In the genomic region with DNA sequence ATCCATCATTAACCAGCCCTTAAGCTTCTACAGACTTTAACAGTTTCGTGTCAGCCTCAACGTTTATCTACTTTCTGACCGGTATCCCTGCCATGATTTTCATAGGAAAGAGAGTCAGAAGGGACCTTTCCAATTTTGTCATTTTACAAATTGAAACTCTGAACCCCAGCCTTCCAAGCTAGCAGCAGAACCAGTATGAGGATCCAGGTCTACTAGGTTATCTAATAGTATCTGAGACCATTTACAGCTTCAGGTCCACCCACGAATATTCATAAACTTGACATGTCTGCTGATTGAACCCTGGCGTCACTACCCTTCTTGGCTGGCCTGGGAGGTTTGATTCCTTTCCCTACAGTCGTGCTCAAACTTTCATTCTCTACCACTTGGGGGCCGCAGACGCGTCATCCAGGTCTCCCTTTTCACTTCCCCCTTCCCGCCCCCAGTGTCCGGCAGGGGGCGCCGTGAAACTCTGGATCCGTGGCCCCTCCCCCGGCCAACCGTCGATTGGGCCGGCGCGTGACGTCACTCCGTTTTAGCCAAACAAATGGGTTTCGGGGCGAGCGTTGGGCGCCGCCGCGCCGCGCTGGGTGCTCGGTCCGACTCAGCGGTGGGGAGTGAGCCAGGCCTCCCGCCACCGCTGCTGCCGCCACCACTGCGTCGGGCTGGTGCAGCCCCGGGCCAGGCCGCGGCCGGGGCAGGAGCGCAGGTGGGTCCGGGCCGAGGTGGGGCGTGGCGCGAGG, we compare ENCODE assay signal across 1 cellular context.
TF ChIP-seq lines count a peak whose summit lies in the region.

TSS of gene FBXO34 (plus strand) at position 590 of the 740 bp plus-strand sequence. CDS start 78,970 bp downstream, outside the sequence.

TF ChIP-seq in K562, 482 proteins besides CTCF, POLR2A, EP300 and RAD21 (continued from another document and continues in another):
- TF ChIP-seq CREB3L1 (IDR thresholded peaks at IDR 0.05; ENCODE audit: borderline replicate concordance, low read depth) (peak; percentile 66; the same call in 1 of the 2 replicates), HCFC1 (IDR thresholded peaks at IDR 0.05; ENCODE audit: low read depth, low read length) (peak; percentile 53; the same call in 1 of the 2 replicates), RBM34 (IDR thresholded peaks at IDR 0.05; ENCODE audit: borderline replicate concordance, insufficient read depth, low read length) (no peak), CBFA2T3 (IDR thresholded peaks at IDR 0.05) (no peak), RAD51 (IDR thresholded peaks at IDR 0.05; ENCODE audit: borderline replicate concordance, low read depth) (no peak), CHAMP1 (IDR thresholded peaks at IDR 0.05) (0 out of 2 replicates have a peak, but pooled peaks have one; percentile 27), RNF2 (IDR thresholded peaks at IDR 0.05) (peak; percentile 65), TRIM24 (IDR thresholded peaks at IDR 0.05) (peak in 1 of 2 experiments; percentile 30; a peak in 1 of 4 replicates), PCBP1 (IDR thresholded peaks at IDR 0.05; ENCODE audit: low read depth, low read length, poor library complexity, severe bottlenecking) (no peak), JUN (IDR thresholded peaks at IDR 0.05; ENCODE audit: borderline replicate concordance, low read depth, low read length) (peak; percentile 51; the same call in 1 of the 2 replicates), JUN (CRISPR knock-in tag; IDR thresholded peaks at IDR 0.05; ENCODE audit: borderline replicate concordance) (0 out of 2 replicates have a peak, but pooled peaks have one; percentile 27), TAF1 (IDR thresholded peaks at IDR 0.05; ENCODE audit: control insufficient read depth, extremely low read depth, insufficient read depth, low read length, severe bottlenecking) (peak; percentile 71), ZBTB34 (CRISPR knock-in tag; IDR thresholded peaks at IDR 0.05) (no peak), RHOXF2B (CRISPR knock-in tag; conservative IDR thresholded peaks at IDR 0.05) (no peak), KLF13 (tag; IDR thresholded peaks at IDR 0.05; ENCODE audit: borderline replicate concordance, low read depth) (no peak), ZKSCAN3 (CRISPR knock-in tag; IDR thresholded peaks at IDR 0.05) (no peak), ZNF77 (CRISPR knock-in tag; IDR thresholded peaks at IDR 0.05) (no peak), FOS (IDR thresholded peaks at IDR 0.05; ENCODE audit: extremely low read depth, insufficient read length) (no peak), MECOM (CRISPR knock-in tag; IDR thresholded peaks at IDR 0.05) (no peak), ZNF512 (tag; IDR thresholded peaks at IDR 0.05) (no peak), SAFB2 (IDR thresholded peaks at IDR 0.05; ENCODE audit: borderline replicate concordance, low read depth, low read length, severe bottlenecking) (no peak), MAZ (CRISPR knock-in tag; conservative IDR thresholded peaks at IDR 0.05 in 1 of 2, IDR thresholded peaks at IDR 0.05 in 1 of 2) (peak; percentile 81 to 96), EP400 (IDR thresholded peaks at IDR 0.05) (peak; percentile 25; the same call in 1 of the 2 replicates), ELF4 (CRISPR knock-in tag; IDR thresholded peaks at IDR 0.05) (no peak), NONO (IDR thresholded peaks at IDR 0.05; ENCODE audit: low read depth in 2 of 2, low read length in 1 of 2) (peak; percentile 43 to 61; a peak in 2 of 4 replicates), TRIM28 (IDR thresholded peaks at IDR 0.05) (no peak), ETV6 (IDR thresholded peaks at IDR 0.05; ENCODE audit: borderline replicate concordance in 1 of 2, low read depth in 2 of 2, low read length in 1 of 2) (no peak), ETV6 (CRISPR knock-in tag; IDR thresholded peaks at IDR 0.05; ENCODE audit: borderline replicate concordance) (no peak), GATAD2B (IDR thresholded peaks at IDR 0.05; ENCODE audit: borderline replicate concordance) (0 out of 2 replicates have a peak, but pooled peaks have one; percentile 67), NKRF (IDR thresholded peaks at IDR 0.05; ENCODE audit: borderline replicate concordance) (no peak), MBD2 (IDR thresholded peaks at IDR 0.05; ENCODE audit: borderline replicate concordance, low read depth) (peak; percentile 23; the same call in 1 of the 2 replicates), FOXM1 (IDR thresholded peaks at IDR 0.05; ENCODE audit: low read depth) (peak; percentile 70; the same call in 1 of the 2 replicates), FOXM1 (CRISPR knock-in tag; IDR thresholded peaks at IDR 0.05; ENCODE audit: low read depth) (no peak), E2F1 (CRISPR knock-in tag; IDR thresholded peaks at IDR 0.05) (0 out of 2 replicates have a peak, but pooled peaks have one; percentile 36), YY1 (IDR thresholded peaks at IDR 0.05; ENCODE audit: borderline replicate concordance in 1 of 3, control insufficient read depth in 1 of 3, extremely low read depth in 1 of 3, insufficient read depth in 3 of 3, insufficient read length in 1 of 3, insufficient replicate concordance in 2 of 3, low read depth in 1 of 3, low read length in 2 of 3) (peak in 2 of 3 experiments; percentile 39 to 70), JUND (IDR thresholded peaks at IDR 0.05; ENCODE audit: borderline replicate concordance, low read depth, low read length) (peak; percentile 85), JUND (tag; IDR thresholded peaks at IDR 0.05; ENCODE audit: borderline replicate concordance, low read depth, low read length) (peak; percentile 51; the same call in 1 of the 3 replicates), KLF16 (IDR thresholded peaks at IDR 0.05) (peak; percentile 72), PHF8 (IDR thresholded peaks at IDR 0.05; ENCODE audit: borderline replicate concordance, low read length) (peak; percentile 78; the same call in 1 of the 2 replicates), CTBP1 (IDR thresholded peaks at IDR 0.05; ENCODE audit: borderline replicate concordance) (peak; percentile 83), ETV5 (CRISPR knock-in tag; IDR thresholded peaks at IDR 0.05; ENCODE audit: low read depth) (peak; percentile 55; the same call in 1 of the 2 replicates), MTF1 (CRISPR knock-in tag; IDR thresholded peaks at IDR 0.05; ENCODE audit: borderline replicate concordance) (no peak)
- TF ChIP-seq, protein P1, sequence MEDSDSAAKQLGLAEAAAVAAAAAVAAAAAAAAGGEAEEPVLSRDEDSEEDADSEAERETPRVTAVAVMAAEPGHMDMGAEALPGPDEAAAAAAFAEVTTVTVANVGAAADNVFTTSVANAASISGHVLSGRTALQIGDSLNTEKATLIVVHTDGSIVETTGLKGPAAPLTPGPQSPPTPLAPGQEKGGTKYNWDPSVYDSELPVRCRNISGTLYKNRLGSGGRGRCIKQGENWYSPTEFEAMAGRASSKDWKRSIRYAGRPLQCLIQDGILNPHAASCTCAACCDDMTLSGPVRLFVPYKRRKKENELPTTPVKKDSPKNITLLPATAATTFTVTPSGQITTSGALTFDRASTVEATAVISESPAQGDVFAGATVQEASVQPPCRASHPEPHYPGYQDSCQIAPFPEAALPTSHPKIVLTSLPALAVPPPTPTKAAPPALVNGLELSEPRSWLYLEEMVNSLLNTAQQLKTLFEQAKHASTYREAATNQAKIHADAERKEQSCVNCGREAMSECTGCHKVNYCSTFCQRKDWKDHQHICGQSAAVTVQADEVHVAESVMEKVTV (CRISPR knock-in tag; IDR thresholded peaks at IDR 0.05) = peak; percentile 61; the same call in 1 of the 2 replicates
- TF ChIP-seq, protein P2, sequence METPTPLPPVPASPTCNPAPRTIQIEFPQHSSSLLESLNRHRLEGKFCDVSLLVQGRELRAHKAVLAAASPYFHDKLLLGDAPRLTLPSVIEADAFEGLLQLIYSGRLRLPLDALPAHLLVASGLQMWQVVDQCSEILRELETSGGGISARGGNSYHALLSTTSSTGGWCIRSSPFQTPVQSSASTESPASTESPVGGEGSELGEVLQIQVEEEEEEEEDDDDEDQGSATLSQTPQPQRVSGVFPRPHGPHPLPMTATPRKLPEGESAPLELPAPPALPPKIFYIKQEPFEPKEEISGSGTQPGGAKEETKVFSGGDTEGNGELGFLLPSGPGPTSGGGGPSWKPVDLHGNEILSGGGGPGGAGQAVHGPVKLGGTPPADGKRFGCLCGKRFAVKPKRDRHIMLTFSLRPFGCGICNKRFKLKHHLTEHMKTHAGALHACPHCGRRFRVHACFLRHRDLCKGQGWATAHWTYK (CRISPR knock-in tag; IDR thresholded peaks at IDR 0.05) = 0 out of 2 replicates have a peak, but pooled peaks have one; percentile 42
- TF ChIP-seq, protein P3, sequence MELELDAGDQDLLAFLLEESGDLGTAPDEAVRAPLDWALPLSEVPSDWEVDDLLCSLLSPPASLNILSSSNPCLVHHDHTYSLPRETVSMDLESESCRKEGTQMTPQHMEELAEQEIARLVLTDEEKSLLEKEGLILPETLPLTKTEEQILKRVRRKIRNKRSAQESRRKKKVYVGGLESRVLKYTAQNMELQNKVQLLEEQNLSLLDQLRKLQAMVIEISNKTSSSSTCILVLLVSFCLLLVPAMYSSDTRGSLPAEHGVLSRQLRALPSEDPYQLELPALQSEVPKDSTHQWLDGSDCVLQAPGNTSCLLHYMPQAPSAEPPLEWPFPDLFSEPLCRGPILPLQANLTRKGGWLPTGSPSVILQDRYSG (tag; conservative IDR thresholded peaks at IDR 0.05; ENCODE audit: low read depth) = no peak
